10 cellular contexts compared by ENCODE assay signal in the genomic region with DNA sequence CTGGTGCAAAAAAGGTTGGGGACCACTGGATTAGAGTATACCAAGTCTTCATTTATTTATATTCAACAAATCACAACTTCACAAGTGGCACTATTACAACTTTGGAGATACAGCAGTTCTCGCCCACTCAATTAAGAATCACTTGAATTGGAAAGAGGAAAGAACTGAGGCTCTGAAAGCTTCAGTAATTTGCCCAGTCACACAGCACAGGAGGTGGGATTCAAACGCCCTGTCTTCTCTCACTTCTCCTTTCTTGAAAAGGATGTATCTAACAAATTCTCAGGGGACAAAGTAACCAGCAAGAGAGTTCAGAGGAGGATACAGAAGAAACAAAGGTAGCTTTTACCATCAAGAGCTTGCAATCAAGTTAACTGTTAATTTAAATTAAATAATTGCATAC. TPM values are rescaled to one million over a fixed set of nuclear protein-coding genes. Genes with fewer than 3 reads are reported as not detected.
DNase-seq lines count a peak whose midpoint lies in the region; ATAC-seq and TF ChIP-seq lines count a peak whose summit lies in the region.
"Had no signal": no experiment of that assay in that cellular context is flagged by ENCODE, and none has a peak within 500 bp of the region (broad histone marks: within the 10 kb centered on the region; RNA-seq: fewer than 3 reads in every experiment).

No MANE protein-coding gene starts in this region.

- no peaks in the 10 kb centered on the region for H3K9me3 ChIP-seq in Panc1 (ENCODE audit: control insufficient read depth, insufficient read depth, low read depth, low read length)
- no peaks in the 10 kb centered on the region for H3K9me3 ChIP-seq in ovary

- H3K36me3 ChIP-seq in Panc1 (ENCODE audit: control insufficient read depth, insufficient read depth, low read length) (no peaks in the 10 kb centered on the region), ovary (no peaks in the 10 kb centered on the region)

- intact Hi-C loops in Panc1 (cut with micrococcal nuclease; ENCODE audit: unreplicated experiment) = no loop called here
- intact Hi-C loops in ovary (cut with DNase I) = no loop called here

- POLR2A ChIA-PET in Panc1 (lab: Charles Lee) = interaction anchor here (0.6 to 0.7 kb wide), 2 partner anchors 11 to 15 kb away, joined by 3 read pairs; no protein-coding TSS in a partner anchor

- no peak for TF ChIP-seq EP300 in ovary (IDR thresholded peaks at IDR 0.05)

- H3K4me3 ChIP-seq in GM12865 (ENCODE audit: low read depth, low read length) (peak overlapping the region; percentile 19; the same call in 1 of the 2 replicates), Panc1 (ENCODE audit: low read depth in 2 of 2, low read length in 2 of 2) (no peak overlapping the region), ovary (no peak overlapping the region)

- TF ChIP-seq CTCF in GM12865 (IDR thresholded peaks at IDR 0.05; ENCODE audit: insufficient read depth, low read depth, low read length, missing control alignments) = no peak
- TF ChIP-seq CTCF in GM20000 (IDR thresholded peaks at IDR 0.05; ENCODE audit: extremely low read depth, missing control alignments) = no peak
- TF ChIP-seq CTCF in Panc1 (IDR thresholded peaks at IDR 0.05) = no peak
- no peak for TF ChIP-seq CTCF in ovary (IDR thresholded peaks at IDR 0.05)

- DNase-seq in GM12865 (ENCODE audit: low read depth) (peak; percentile 86), GM20000 (ENCODE audit: low spot score) (peak; percentile 34), Panc1 (ENCODE audit: low read depth, low spot score) (no peak), ovary (no peak), 8988T (no peak)
- DNase-seq in stimulated activated CD4-positive, alpha-beta T cell treated with anti-CD3 and anti-CD28 coated beads, Interleukin-4, amount 100 ng/mL, for 4 hours = no peak
- DNase-seq: CD8-positive, alpha-beta memory T cell; SHP77 had no signal

- peak; percentile 63 for ATAC-seq in HG03095 (IDR thresholded peaks at IDR 0.05; ENCODE audit: unreplicated experiment)
- no peak for ATAC-seq in Panc1
- ATAC-seq in GM19328 (IDR thresholded peaks at IDR 0.05; ENCODE audit: unreplicated experiment) = no peak

- BruUV-seq in Panc1 (replicated peaks; lab: Mats Ljungman, UMichigan) = TSS peak; percentile 41

- CTCF ChIA-PET in Panc1 (lab: Charles Lee) = no interaction called here

- no peak for TF ChIP-seq POLR2A in ovary (IDR thresholded peaks at IDR 0.05)

- H3K27me3 ChIP-seq in Panc1 (ENCODE audit: control insufficient read depth, insufficient read depth, low read length) (no peaks in the 10 kb centered on the region), ovary (no peaks in the 10 kb centered on the region)

- H3K27ac ChIP-seq in Panc1 (ENCODE audit: low read length) = peak overlapping the region; percentile 62
- H3K27ac ChIP-seq in ovary = no peak overlapping the region

- WGBS in ovary, 3 donors = 79 to 87% (median 82%) methylated on average over 2 of the region's 2 CpGs

- in situ Hi-C loops in Panc1 (cut with HindIII; ENCODE audit: low pct_unique_long_range_greater_than_20kb, low sequenced_read_pairs) = no loop called here

- H3K4me1 ChIP-seq in Panc1 (ENCODE audit: control insufficient read depth, insufficient read depth, low read length) = peaks cover 21% of the 10 kb centered on the region
- peaks cover 6% of the 10 kb centered on the region for H3K4me1 ChIP-seq in ovary (ENCODE audit: insufficient read depth)

RNA-seq across cellular contexts. Expression of a gene that starts 12.4 kb away (rescaled TPM):
- total RNA-seq in Panc1 (2021; ENCODE audit: unreplicated experiment) (48.2 TPM), ovary (10 to 100 TPM; 27.0 to 63.1 (median 56.9) TPM)
- polyA plus RNA-seq in Panc1 (2012; ENCODE audit: insufficient read length) = 35.3 TPM
- 10 to 100 TPM; 18.8 to 83.6 TPM for polyA plus RNA-seq in ovary

Comparison
In these comparisons a context has a peak if more than half of its experiments do, and no peak if none do; other contexts are left out.
1. DNase-seq: peak in GM12865 (single experiment) and GM20000 (single experiment); none in Panc1 (single experiment), ovary (0 of 5), stimulated activated CD4-positive, alpha-beta T cell treated with anti-CD3 and anti-CD28 coated beads, Interleukin-4, amount 100 ng/mL, for 4 hours (0 of 2) and 8988T (single experiment).